In the genomic region with DNA sequence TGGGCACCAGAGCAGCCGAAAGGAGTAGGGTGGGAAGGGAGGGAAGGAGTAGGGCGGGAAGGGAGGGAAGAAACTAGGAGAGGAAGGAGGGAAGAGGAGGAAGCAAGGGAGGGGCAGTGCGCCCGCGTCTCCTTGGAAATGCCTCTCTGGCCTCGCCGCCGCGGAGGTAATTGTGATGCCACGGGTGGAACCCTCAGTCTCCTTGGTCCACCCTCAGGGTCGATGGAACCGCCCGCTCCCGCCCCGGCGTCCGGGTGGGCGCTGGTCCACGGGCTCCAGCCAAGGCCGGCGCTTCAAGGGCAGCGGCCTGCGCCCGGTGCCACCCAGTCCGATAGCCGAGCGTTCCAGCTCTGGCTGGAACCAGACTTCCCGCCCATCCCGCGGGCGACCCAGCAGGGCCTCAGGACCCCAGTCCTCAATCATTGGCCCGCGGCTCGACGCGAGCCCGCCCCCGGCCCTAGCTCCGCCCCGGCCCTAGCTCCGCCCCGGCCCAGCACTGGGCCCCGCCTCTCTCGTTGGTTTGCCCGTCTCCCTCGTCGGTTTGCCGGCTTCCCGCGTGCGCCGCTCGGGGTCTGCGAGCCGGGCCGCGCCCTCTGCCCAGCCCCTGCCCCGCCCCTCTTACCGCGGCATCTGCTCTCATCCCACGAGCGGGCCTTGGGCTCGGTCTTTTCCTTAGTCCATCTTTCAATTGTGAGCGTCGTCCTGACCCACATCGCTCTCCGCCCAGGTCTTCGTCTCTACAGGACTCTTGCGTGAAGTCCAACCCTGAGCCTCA, we compare ENCODE assay signal across 1 cellular context.
A peak's percentile ranks its signal among the peaks of the same experiment; 100 is the strongest.
TF ChIP-seq lines count a peak whose summit lies in the region.

No MANE protein-coding gene starts in this region.

TF ChIP-seq in HepG2, 621 proteins besides CTCF, POLR2A, EP300 and RAD21 (continued from another document and continues in another):
- TF ChIP-seq, protein P1, sequence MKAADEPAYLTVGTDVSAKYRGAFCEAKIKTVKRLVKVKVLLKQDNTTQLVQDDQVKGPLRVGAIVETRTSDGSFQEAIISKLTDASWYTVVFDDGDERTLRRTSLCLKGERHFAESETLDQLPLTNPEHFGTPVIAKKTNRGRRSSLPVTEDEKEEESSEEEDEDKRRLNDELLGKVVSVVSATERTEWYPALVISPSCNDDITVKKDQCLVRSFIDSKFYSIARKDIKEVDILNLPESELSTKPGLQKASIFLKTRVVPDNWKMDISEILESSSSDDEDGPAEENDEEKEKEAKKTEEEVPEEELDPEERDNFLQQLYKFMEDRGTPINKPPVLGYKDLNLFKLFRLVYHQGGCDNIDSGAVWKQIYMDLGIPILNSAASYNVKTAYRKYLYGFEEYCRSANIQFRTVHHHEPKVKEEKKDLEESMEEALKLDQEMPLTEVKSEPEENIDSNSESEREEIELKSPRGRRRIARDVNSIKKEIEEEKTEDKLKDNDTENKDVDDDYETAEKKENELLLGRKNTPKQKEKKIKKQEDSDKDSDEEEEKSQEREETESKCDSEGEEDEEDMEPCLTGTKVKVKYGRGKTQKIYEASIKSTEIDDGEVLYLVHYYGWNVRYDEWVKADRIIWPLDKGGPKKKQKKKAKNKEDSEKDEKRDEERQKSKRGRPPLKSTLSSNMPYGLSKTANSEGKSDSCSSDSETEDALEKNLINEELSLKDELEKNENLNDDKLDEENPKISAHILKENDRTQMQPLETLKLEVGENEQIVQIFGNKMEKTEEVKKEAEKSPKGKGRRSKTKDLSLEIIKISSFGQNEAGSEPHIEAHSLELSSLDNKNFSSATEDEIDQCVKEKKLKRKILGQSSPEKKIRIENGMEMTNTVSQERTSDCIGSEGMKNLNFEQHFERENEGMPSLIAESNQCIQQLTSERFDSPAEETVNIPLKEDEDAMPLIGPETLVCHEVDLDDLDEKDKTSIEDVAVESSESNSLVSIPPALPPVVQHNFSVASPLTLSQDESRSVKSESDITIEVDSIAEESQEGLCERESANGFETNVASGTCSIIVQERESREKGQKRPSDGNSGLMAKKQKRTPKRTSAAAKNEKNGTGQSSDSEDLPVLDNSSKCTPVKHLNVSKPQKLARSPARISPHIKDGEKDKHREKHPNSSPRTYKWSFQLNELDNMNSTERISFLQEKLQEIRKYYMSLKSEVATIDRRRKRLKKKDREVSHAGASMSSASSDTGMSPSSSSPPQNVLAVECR (CRISPR knock-in tag; IDR thresholded peaks at IDR 0.05; ENCODE audit: borderline replicate concordance) = peak; percentile 69; the same call in 1 of the 2 replicates
- TF ChIP-seq ZSCAN30 (CRISPR knock-in tag; IDR thresholded peaks at IDR 0.05) (no peak), SRY (CRISPR knock-in tag; IDR thresholded peaks at IDR 0.05) (no peak; the same call in 1 of the 2 replicates), ZNF572 (CRISPR knock-in tag; IDR thresholded peaks at IDR 0.05) (no peak), MED8 (CRISPR knock-in tag; IDR thresholded peaks at IDR 0.05; ENCODE audit: insufficient replicate concordance) (no peak), MED13 (CRISPR knock-in tag; IDR thresholded peaks at IDR 0.05) (no peak), ZKSCAN1 (IDR thresholded peaks at IDR 0.05; ENCODE audit: low read length) (no peak), PAX8 (CRISPR knock-in tag; IDR thresholded peaks at IDR 0.05; ENCODE audit: borderline replicate concordance) (no peak), YEATS2 (CRISPR knock-in tag; IDR thresholded peaks at IDR 0.05; ENCODE audit: borderline replicate concordance) (peak; percentile 27; the same call in 1 of the 2 replicates), IRF2 (CRISPR knock-in tag; IDR thresholded peaks at IDR 0.05) (peak; percentile 27; the same call in 1 of the 2 replicates), SP140L (CRISPR knock-in tag; IDR thresholded peaks at IDR 0.05; ENCODE audit: borderline replicate concordance) (no peak), SRSF9 (IDR thresholded peaks at IDR 0.05; ENCODE audit: borderline replicate concordance, insufficient read depth, low read depth, low read length, poor library complexity, severe bottlenecking) (no peak), SOX13 (IDR thresholded peaks at IDR 0.05) (no peak), SOX13 (CRISPR knock-in tag; conservative IDR thresholded peaks at IDR 0.05 in 1 of 2, IDR thresholded peaks at IDR 0.05 in 1 of 2) (peak in 1 of 2 experiments; percentile 30; a peak in 1 of 4 replicates), ISL2 (CRISPR knock-in tag; IDR thresholded peaks at IDR 0.05) (peak; percentile 46; the same call in 1 of the 2 replicates), ZNF724P (CRISPR knock-in tag; IDR thresholded peaks at IDR 0.05; ENCODE audit: borderline replicate concordance) (no peak; the same call in 1 of the 2 replicates), TP53 (CRISPR knock-in tag; conservative IDR thresholded peaks at IDR 0.05) (peak; percentile 17; the same call in 1 of the 2 replicates), AGO2 (optimal IDR thresholded peaks at IDR 0.05; ENCODE audit: low read depth, low read length) (peak; percentile 84), ZNF333 (CRISPR knock-in tag; IDR thresholded peaks at IDR 0.05; ENCODE audit: borderline replicate concordance) (no peak), FOXM1 (CRISPR knock-in tag; IDR thresholded peaks at IDR 0.05) (0 out of 2 replicates have a peak, but pooled peaks have one; percentile 17), NKX3-1 (CRISPR knock-in tag; IDR thresholded peaks at IDR 0.05) (0 out of 2 replicates have a peak, but pooled peaks have one; percentile 19), ZNF232 (CRISPR knock-in tag; IDR thresholded peaks at IDR 0.05; ENCODE audit: borderline replicate concordance) (peak; percentile 57; the same call in 1 of the 2 replicates), NR2F2 (IDR thresholded peaks at IDR 0.05; ENCODE audit: borderline replicate concordance, low read depth) (no peak; the same call in 1 of the 2 replicates), ARNT2 (CRISPR knock-in tag; IDR thresholded peaks at IDR 0.05; ENCODE audit: low read depth) (0 out of 2 replicates have a peak, but pooled peaks have one; percentile 46), NPAS2 (CRISPR knock-in tag; IDR thresholded peaks at IDR 0.05; ENCODE audit: borderline replicate concordance) (no peak), TBL1XR1 (IDR thresholded peaks at IDR 0.05; ENCODE audit: borderline replicate concordance, low read length, partially characterized antibody) (peak; percentile 24), ATRX (CRISPR knock-in tag; IDR thresholded peaks at IDR 0.05; ENCODE audit: borderline replicate concordance) (no peak), SIX4 (CRISPR knock-in tag; IDR thresholded peaks at IDR 0.05) (0 out of 2 replicates have a peak, but pooled peaks have one; percentile 9), THYN1 (CRISPR knock-in tag; IDR thresholded peaks at IDR 0.05; ENCODE audit: borderline replicate concordance, low read depth) (no peak), ELF3 (CRISPR knock-in tag; IDR thresholded peaks at IDR 0.05) (peak; percentile 51; the same call in 1 of the 2 replicates), KLF6 (CRISPR knock-in tag; IDR thresholded peaks at IDR 0.05) (peak; percentile 66; the same call in 1 of the 2 replicates)
- TF ChIP-seq, protein P2, sequence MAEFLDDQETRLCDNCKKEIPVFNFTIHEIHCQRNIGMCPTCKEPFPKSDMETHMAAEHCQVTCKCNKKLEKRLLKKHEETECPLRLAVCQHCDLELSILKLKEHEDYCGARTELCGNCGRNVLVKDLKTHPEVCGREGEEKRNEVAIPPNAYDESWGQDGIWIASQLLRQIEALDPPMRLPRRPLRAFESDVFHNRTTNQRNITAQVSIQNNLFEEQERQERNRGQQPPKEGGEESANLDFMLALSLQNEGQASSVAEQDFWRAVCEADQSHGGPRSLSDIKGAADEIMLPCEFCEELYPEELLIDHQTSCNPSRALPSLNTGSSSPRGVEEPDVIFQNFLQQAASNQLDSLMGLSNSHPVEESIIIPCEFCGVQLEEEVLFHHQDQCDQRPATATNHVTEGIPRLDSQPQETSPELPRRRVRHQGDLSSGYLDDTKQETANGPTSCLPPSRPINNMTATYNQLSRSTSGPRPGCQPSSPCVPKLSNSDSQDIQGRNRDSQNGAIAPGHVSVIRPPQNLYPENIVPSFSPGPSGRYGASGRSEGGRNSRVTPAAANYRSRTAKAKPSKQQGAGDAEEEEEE (CRISPR knock-in tag; IDR thresholded peaks at IDR 0.05; ENCODE audit: borderline replicate concordance) = no peak
- TF ChIP-seq, protein P3, sequence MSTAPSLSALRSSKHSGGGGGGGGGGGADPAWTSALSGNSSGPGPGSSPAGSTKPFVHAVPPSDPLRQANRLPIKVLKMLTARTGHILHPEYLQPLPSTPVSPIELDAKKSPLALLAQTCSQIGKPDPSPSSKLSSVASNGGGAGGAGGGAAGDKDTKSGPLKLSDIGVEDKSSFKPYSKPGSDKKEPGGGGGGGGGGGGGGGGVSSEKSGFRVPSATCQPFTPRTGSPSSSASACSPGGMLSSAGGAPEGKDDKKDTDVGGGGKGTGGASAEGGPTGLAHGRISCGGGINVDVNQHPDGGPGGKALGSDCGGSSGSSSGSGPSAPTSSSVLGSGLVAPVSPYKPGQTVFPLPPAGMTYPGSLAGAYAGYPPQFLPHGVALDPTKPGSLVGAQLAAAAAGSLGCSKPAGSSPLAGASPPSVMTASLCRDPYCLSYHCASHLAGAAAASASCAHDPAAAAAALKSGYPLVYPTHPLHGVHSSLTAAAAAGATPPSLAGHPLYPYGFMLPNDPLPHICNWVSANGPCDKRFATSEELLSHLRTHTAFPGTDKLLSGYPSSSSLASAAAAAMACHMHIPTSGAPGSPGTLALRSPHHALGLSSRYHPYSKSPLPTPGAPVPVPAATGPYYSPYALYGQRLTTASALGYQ (CRISPR knock-in tag; IDR thresholded peaks at IDR 0.05) = peak; percentile 58; the same call in 1 of the 2 replicates
- TF ChIP-seq, protein P4, sequence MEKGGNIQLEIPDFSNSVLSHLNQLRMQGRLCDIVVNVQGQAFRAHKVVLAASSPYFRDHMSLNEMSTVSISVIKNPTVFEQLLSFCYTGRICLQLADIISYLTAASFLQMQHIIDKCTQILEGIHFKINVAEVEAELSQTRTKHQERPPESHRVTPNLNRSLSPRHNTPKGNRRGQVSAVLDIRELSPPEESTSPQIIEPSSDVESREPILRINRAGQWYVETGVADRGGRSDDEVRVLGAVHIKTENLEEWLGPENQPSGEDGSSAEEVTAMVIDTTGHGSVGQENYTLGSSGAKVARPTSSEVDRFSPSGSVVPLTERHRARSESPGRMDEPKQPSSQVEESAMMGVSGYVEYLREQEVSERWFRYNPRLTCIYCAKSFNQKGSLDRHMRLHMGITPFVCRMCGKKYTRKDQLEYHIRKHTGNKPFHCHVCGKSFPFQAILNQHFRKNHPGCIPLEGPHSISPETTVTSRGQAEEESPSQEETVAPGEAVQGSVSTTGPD (CRISPR knock-in tag; IDR thresholded peaks at IDR 0.05) = no peak
- TF ChIP-seq, protein P5, sequence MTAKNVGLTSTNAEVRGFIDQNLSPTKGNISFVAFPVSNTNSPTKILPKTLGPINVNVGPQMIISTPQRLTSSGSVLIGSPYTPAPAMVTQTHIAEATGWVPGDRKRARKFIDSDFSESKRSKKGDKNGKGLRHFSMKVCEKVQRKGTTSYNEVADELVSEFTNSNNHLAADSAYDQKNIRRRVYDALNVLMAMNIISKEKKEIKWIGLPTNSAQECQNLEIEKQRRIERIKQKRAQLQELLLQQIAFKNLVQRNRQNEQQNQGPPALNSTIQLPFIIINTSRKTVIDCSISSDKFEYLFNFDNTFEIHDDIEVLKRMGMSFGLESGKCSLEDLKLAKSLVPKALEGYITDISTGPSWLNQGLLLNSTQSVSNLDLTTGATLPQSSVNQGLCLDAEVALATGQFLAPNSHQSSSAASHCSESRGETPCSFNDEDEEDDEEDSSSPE (CRISPR knock-in tag; IDR thresholded peaks at IDR 0.05) = peak; percentile 86
- TF ChIP-seq, protein P6, sequence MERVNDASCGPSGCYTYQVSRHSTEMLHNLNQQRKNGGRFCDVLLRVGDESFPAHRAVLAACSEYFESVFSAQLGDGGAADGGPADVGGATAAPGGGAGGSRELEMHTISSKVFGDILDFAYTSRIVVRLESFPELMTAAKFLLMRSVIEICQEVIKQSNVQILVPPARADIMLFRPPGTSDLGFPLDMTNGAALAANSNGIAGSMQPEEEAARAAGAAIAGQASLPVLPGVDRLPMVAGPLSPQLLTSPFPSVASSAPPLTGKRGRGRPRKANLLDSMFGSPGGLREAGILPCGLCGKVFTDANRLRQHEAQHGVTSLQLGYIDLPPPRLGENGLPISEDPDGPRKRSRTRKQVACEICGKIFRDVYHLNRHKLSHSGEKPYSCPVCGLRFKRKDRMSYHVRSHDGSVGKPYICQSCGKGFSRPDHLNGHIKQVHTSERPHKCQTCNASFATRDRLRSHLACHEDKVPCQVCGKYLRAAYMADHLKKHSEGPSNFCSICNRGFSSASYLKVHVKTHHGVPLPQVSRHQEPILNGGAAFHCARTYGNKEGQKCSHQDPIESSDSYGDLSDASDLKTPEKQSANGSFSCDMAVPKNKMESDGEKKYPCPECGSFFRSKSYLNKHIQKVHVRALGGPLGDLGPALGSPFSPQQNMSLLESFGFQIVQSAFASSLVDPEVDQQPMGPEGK (CRISPR knock-in tag; IDR thresholded peaks at IDR 0.05) = no peak
- TF ChIP-seq, protein P7, sequence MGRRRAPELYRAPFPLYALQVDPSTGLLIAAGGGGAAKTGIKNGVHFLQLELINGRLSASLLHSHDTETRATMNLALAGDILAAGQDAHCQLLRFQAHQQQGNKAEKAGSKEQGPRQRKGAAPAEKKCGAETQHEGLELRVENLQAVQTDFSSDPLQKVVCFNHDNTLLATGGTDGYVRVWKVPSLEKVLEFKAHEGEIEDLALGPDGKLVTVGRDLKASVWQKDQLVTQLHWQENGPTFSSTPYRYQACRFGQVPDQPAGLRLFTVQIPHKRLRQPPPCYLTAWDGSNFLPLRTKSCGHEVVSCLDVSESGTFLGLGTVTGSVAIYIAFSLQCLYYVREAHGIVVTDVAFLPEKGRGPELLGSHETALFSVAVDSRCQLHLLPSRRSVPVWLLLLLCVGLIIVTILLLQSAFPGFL (CRISPR knock-in tag; IDR thresholded peaks at IDR 0.05) = no peak
- TF ChIP-seq, protein P8, sequence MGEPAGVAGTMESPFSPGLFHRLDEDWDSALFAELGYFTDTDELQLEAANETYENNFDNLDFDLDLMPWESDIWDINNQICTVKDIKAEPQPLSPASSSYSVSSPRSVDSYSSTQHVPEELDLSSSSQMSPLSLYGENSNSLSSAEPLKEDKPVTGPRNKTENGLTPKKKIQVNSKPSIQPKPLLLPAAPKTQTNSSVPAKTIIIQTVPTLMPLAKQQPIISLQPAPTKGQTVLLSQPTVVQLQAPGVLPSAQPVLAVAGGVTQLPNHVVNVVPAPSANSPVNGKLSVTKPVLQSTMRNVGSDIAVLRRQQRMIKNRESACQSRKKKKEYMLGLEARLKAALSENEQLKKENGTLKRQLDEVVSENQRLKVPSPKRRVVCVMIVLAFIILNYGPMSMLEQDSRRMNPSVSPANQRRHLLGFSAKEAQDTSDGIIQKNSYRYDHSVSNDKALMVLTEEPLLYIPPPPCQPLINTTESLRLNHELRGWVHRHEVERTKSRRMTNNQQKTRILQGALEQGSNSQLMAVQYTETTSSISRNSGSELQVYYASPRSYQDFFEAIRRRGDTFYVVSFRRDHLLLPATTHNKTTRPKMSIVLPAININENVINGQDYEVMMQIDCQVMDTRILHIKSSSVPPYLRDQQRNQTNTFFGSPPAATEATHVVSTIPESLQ (CRISPR knock-in tag; conservative IDR thresholded peaks at IDR 0.05) = no peak
